8 cellular contexts compared by ENCODE assay signal in genomic region chr12:103928736-103929050, GRCh38.
DNase-seq lines count a peak whose midpoint lies in the region; ATAC-seq and TF ChIP-seq lines count a peak whose summit lies in the region.

No MANE protein-coding gene starts in this region.

- H3K4me1 ChIP-seq in iPS-15b (ENCODE audit: control insufficient read depth, insufficient read depth, low read length) = peaks cover 5% of the 10 kb centered on the region

- H3K4me3 ChIP-seq in iPS-15b (ENCODE audit: low read depth, low read length) = peak overlapping the region; percentile 71

- H3K9ac ChIP-seq in iPS-15b (ENCODE audit: low read depth, low read length) = peak overlapping the region; percentile 57

- peak overlapping the region; percentile 90 for H3K4me3 Mint-ChIP-seq in activated naive CD8-positive, alpha-beta T cell treated with anti-CD3 and anti-CD28 coated beads, Interleukin-2, amount 50 U/mL, for 24 hours

- peak; percentile 15 for ATAC-seq in HG02759 (IDR thresholded peaks at IDR 0.05; ENCODE audit: unreplicated experiment)
- no peak for ATAC-seq in activated naive CD8-positive, alpha-beta T cell treated with anti-CD3 and anti-CD28 coated beads, Interleukin-2, amount 50 U/mL, for 24 hours

- no peaks in the 10 kb centered on the region for H3K27me3 ChIP-seq in iPS-15b (ENCODE audit: control insufficient read depth, insufficient read depth, low read length)

- H3K27ac Mint-ChIP-seq in activated naive CD8-positive, alpha-beta T cell treated with anti-CD3 and anti-CD28 coated beads, Interleukin-2, amount 50 U/mL, for 24 hours = peak overlapping the region; percentile 97

- TF ChIP-seq CTCF in GM10266 (IDR thresholded peaks at IDR 0.05; ENCODE audit: control insufficient read depth, insufficient read depth, low read depth, missing control alignments) = no peak

- H3K27me3 Mint-ChIP-seq in activated naive CD8-positive, alpha-beta T cell treated with anti-CD3 and anti-CD28 coated beads, Interleukin-2, amount 50 U/mL, for 24 hours = peaks cover 7% of the 10 kb centered on the region

- no peaks in the 10 kb centered on the region for H3K9me3 Mint-ChIP-seq in activated naive CD8-positive, alpha-beta T cell treated with anti-CD3 and anti-CD28 coated beads, Interleukin-2, amount 50 U/mL, for 24 hours

- H3K9me3 ChIP-seq in iPS-15b (ENCODE audit: control insufficient read depth, insufficient read depth, low read length) = no peaks in the 10 kb centered on the region

- H3K4me1 Mint-ChIP-seq in activated naive CD8-positive, alpha-beta T cell treated with anti-CD3 and anti-CD28 coated beads, Interleukin-2, amount 50 U/mL, for 24 hours = peaks cover 82% of the 10 kb centered on the region

- no peaks in the 10 kb centered on the region for H3K36me3 ChIP-seq in iPS-15b (ENCODE audit: control insufficient read depth, insufficient read depth, low read length)

- peaks cover 52% of the 10 kb centered on the region for H3K36me3 Mint-ChIP-seq in activated naive CD8-positive, alpha-beta T cell treated with anti-CD3 and anti-CD28 coated beads, Interleukin-2, amount 50 U/mL, for 24 hours (ENCODE audit: low read depth)

- DNase-seq in GDM1 (lab: John Stamatoyannopoulos, UW) (peak; percentile 13), SIG-M5 treated with dmso at 0.1 percent for 504 hours (lab: John Stamatoyannopoulos, UW; ENCODE audit: unreplicated experiment) (peak; percentile 78), NCI-H1930 (lab: John Stamatoyannopoulos, UW) (no peak), GM10266 (ENCODE audit: extremely low spot score) (no peak)
- DNase-seq in activated naive CD8-positive, alpha-beta T cell treated with anti-CD3 and anti-CD28 coated beads, Interleukin-2, amount 50 U/mL, for 24 hours = peak; percentile 62
- DNase-seq in stimulated activated CD4-positive, alpha-beta T cell treated with anti-CD3 and anti-CD28 coated beads, Interleukin-1b, Interleukin-23, amount 100 ng/mL, for 48 hours = peak; percentile 71

Comparison
In these comparisons a context has a peak if more than half of its experiments do, and no peak if none do; other contexts are left out.
1. DNase-seq: peak in GDM1 (single experiment), SIG-M5 treated with dmso at 0.1 percent for 504 hours (single experiment), activated naive CD8-positive, alpha-beta T cell treated with anti-CD3 and anti-CD28 coated beads, Interleukin-2, amount 50 U/mL, for 24 hours (single experiment) and stimulated activated CD4-positive, alpha-beta T cell treated with anti-CD3 and anti-CD28 coated beads, Interleukin-1b, Interleukin-23, amount 100 ng/mL, for 48 hours (single experiment); none in NCI-H1930 (0 of 2) and GM10266 (single experiment).